ENCODE assay signal across 19 cellular contexts in genomic region chr6:99605074-99605726, GRCh38. TPM values are rescaled to one million over a fixed set of nuclear protein-coding genes. Genes with fewer than 3 reads are reported as not detected.
DNase-seq lines count a peak whose midpoint lies in the region; ATAC-seq and TF ChIP-seq lines count a peak whose summit lies in the region.
"Had no signal": no experiment of that assay in that cellular context is flagged by ENCODE, and none has a peak within 500 bp of the region (broad histone marks: within the 10 kb centered on the region; RNA-seq: fewer than 3 reads in every experiment).

No MANE protein-coding gene starts in this region.

- no peak for DNase-seq in CD4-positive, CD25-positive, alpha-beta regulatory T cell
- no peak for DNase-seq in GM13976 (ENCODE audit: low spot score)
- no peak for DNase-seq in central memory CD8-positive, alpha-beta T cell (ENCODE audit: low spot score in 2 of 2)
- DNase-seq in SKM-1 (lab: John Stamatoyannopoulos, UW; ENCODE audit: unreplicated experiment), result no peak
- no peak for DNase-seq in cerebellar cortex (ENCODE audit: low spot score)
- DNase-seq in A673 (ENCODE audit: low spot score), result no peak
- DNase-seq: activated naive CD4-positive, alpha-beta T cell treated with anti-CD3 and anti-CD28 coated beads for 36 hours; DMS79; hippocampal formation; NCI-H2029 treated with DMSO at 0.1 percent for 48 hours; NCI-H526 treated with DMSO at 0.1 percent for 48 hours; Peyer's patch had no signal

- no peaks in the 10 kb centered on the region for H3K36me3 ChIP-seq in CD4-positive, CD25-positive, alpha-beta regulatory T cell (ENCODE audit: control insufficient read depth, insufficient read depth, low read length)
- no peaks in the 10 kb centered on the region for H3K36me3 ChIP-seq in A673 (ENCODE audit: insufficient read depth, low read length, poor library complexity, severe bottlenecking)
- H3K36me3 ChIP-seq: Peyer's patch had no signal

- in situ Hi-C loops in GM13976 (cut with MboI; ENCODE audit: low sequenced_read_pairs, unreplicated experiment), result loop anchor here (25.0 kb wide), 1 partner anchor 857 kb away; the partner anchor contains the start of gene SIM1

- no peak overlapping the region for H3K4me3 ChIP-seq in CD4-positive, CD25-positive, alpha-beta regulatory T cell (ENCODE audit: low read depth, low read length)
- no peak overlapping the region for H3K4me3 ChIP-seq in A673 (ENCODE audit: low read depth, low read length, poor library complexity, severe bottlenecking)
- H3K4me3 ChIP-seq: body of pancreas, Peyer's patch had no signal

- no peaks in the 10 kb centered on the region for H3K36me3 Mint-ChIP-seq in CD4-positive, CD25-positive, alpha-beta regulatory T cell
- peaks cover 11% of the 10 kb centered on the region for H3K36me3 Mint-ChIP-seq in central memory CD8-positive, alpha-beta T cell (ENCODE audit: insufficient read depth)
- H3K36me3 Mint-ChIP-seq in nephron (ENCODE audit: low read depth), result no peaks in the 10 kb centered on the region

- H3K27me3 ChIP-seq in CD4-positive, CD25-positive, alpha-beta regulatory T cell (ENCODE audit: control insufficient read depth, insufficient read depth, low read length), result peaks cover 75% of the 10 kb centered on the region
- H3K27me3 ChIP-seq in A673 (replicated peaks; ENCODE audit: insufficient read depth, low read depth, low read length, poor library complexity), result peaks cover 98% of the 10 kb centered on the region

- POLR2A ChIA-PET in A673 (lab: Charles Lee; ENCODE audit: low non-redundant PET), result no interaction called here

- peaks cover 100% of the 10 kb centered on the region for H3K27me3 Mint-ChIP-seq in CD4-positive, CD25-positive, alpha-beta regulatory T cell
- peaks cover 100% of the 10 kb centered on the region for H3K27me3 Mint-ChIP-seq in central memory CD8-positive, alpha-beta T cell
- peaks cover 100% of the 10 kb centered on the region for H3K27me3 Mint-ChIP-seq in nephron (ENCODE audit: low read depth)

- CTCF ChIA-PET in A673 (lab: Charles Lee), result no interaction called here

- H3K4me1 ChIP-seq in CD4-positive, CD25-positive, alpha-beta regulatory T cell (ENCODE audit: control insufficient read depth, insufficient read depth, low read length, poor library complexity, severe bottlenecking), result peaks cover 32% of the 10 kb centered on the region
- H3K4me1 ChIP-seq in A673 (ENCODE audit: insufficient read depth, low read length, poor library complexity, severe bottlenecking), result peaks cover 13% of the 10 kb centered on the region

- TF ChIP-seq CTCF in GM13976 (IDR thresholded peaks at IDR 0.05; ENCODE audit: borderline replicate concordance, control extremely low read depth, extremely low read depth, insufficient read depth, missing control alignments), result peak; percentile 1
- peak in 1 of 3 experiments; percentile 17 for TF ChIP-seq CTCF in nephron (IDR thresholded peaks at IDR 0.05; ENCODE audit: unreplicated experiment in 3 of 3)
- no peak for TF ChIP-seq CTCF in A673 (conservative IDR thresholded peaks at IDR 0.05; ENCODE audit: low read depth, low read length)

- H3K27ac Mint-ChIP-seq in CD4-positive, CD25-positive, alpha-beta regulatory T cell, result no peak overlapping the region
- H3K27ac Mint-ChIP-seq in central memory CD8-positive, alpha-beta T cell (ENCODE audit: low read depth), result no peak overlapping the region
- no peak overlapping the region for H3K27ac Mint-ChIP-seq in nephron
- H3K27ac Mint-ChIP-seq: activated naive CD4-positive, alpha-beta T cell treated with anti-CD3 and anti-CD28 coated beads for 36 hours had no signal

- H3K9me3 Mint-ChIP-seq in CD4-positive, CD25-positive, alpha-beta regulatory T cell, result peaks cover 0 to 16% (median 1%) of the 10 kb centered on the region in 7 donors
- no peaks in the 10 kb centered on the region for H3K9me3 Mint-ChIP-seq in central memory CD8-positive, alpha-beta T cell
- H3K9me3 Mint-ChIP-seq in nephron, result peaks cover 8% of the 10 kb centered on the region

- H3K4me3 Mint-ChIP-seq in CD4-positive, CD25-positive, alpha-beta regulatory T cell, result peak overlapping the region in 3 of 4 donors; percentile 13 to 70 (median 70)
- H3K4me3 Mint-ChIP-seq in central memory CD8-positive, alpha-beta T cell, result peak overlapping the region; percentile 20
- H3K4me3 Mint-ChIP-seq in nephron, result peak overlapping the region; percentile 11 to 55 (median 25)
- H3K4me3 Mint-ChIP-seq: activated naive CD4-positive, alpha-beta T cell treated with anti-CD3 and anti-CD28 coated beads for 36 hours had no signal

- intact Hi-C loops in A673 (cut with micrococcal nuclease; ENCODE audit: unreplicated experiment), result no loop called here

- ATAC-seq in CD4-positive, CD25-positive, alpha-beta regulatory T cell (ENCODE audit: low read depth in 2 of 2), result no peak
- ATAC-seq in central memory CD8-positive, alpha-beta T cell (replicated peaks; ENCODE audit: extremely low read depth, poor library complexity, severe bottlenecking), result no peak
- ATAC-seq in GM19467 (IDR thresholded peaks at IDR 0.05; ENCODE audit: unreplicated experiment), result no peak
- ATAC-seq: body of pancreas, left lobe of liver had no signal

- H3K9me3 ChIP-seq in CD4-positive, CD25-positive, alpha-beta regulatory T cell (ENCODE audit: control insufficient read depth in 2 of 2, low read length in 2 of 2), result peaks cover 3 to 5% of the 10 kb centered on the region in 2 experiments
- no peaks in the 10 kb centered on the region for H3K9me3 ChIP-seq in A673 (ENCODE audit: low read depth, low read length, poor library complexity, severe bottlenecking)
- H3K9me3 ChIP-seq: body of pancreas, Peyer's patch had no signal

- no TSS peak for BruUV-seq in A673 (replicated peaks; lab: Mats Ljungman, UMichigan)

- H3K4me1 Mint-ChIP-seq in CD4-positive, CD25-positive, alpha-beta regulatory T cell, result peaks cover 20 to 44% (median 24%) of the 10 kb centered on the region in 4 donors
- peaks cover 25% of the 10 kb centered on the region for H3K4me1 Mint-ChIP-seq in central memory CD8-positive, alpha-beta T cell
- peaks cover 15% of the 10 kb centered on the region for H3K4me1 Mint-ChIP-seq in nephron

- H3K27ac ChIP-seq in CD4-positive, CD25-positive, alpha-beta regulatory T cell (ENCODE audit: insufficient read depth, low read length, poor library complexity, severe bottlenecking), result no peak overlapping the region
- H3K27ac ChIP-seq in A673 (ENCODE audit: low read depth, low read length, poor library complexity, severe bottlenecking), result no peak overlapping the region
- H3K27ac ChIP-seq: body of pancreas, Peyer's patch had no signal

RNA-seq across cellular contexts. Expression of gene PRDM13, which starts 1.4 kb away (rescaled TPM):
- total RNA-seq in CD4-positive, CD25-positive, alpha-beta regulatory T cell, result not detected
- polyA plus RNA-seq in CD4-positive, CD25-positive, alpha-beta regulatory T cell, result not detected
- total RNA-seq in A673 (2021), result 0.58 and 1.2 TPM in 2 replicates
- total RNA-seq: activated naive CD4-positive, alpha-beta T cell treated with anti-CD3 and anti-CD28 coated beads for 36 hours; body of pancreas; fibroblast of lung; left lobe of liver; mucosa of gallbladder; Peyer's patch had no signal
- polyA plus RNA-seq: BJ, fibroblast of lung had no signal

RNA-seq across cellular contexts. Expression of gene CCNC, which starts 36.7 kb away (rescaled TPM):
- 32.3 TPM for total RNA-seq in CD4-positive, CD25-positive, alpha-beta regulatory T cell
- polyA plus RNA-seq in CD4-positive, CD25-positive, alpha-beta regulatory T cell, result 10 to 100 TPM; 37.8 to 48.6 (median 47.3) TPM
- total RNA-seq in A673 (2021), result 90.2 and 99.1 TPM in 2 replicates

Comparison
In these comparisons a context has a peak if more than half of its experiments do, and no peak if none do; other contexts are left out.
1. H3K4me3 Mint-ChIP-seq: peak in every context shown above with its lines; median percentile 70 in CD4-positive, CD25-positive, alpha-beta regulatory T cell; 25 in nephron; 20 in central memory CD8-positive, alpha-beta T cell.